Comparison of ENCODE assay signal across 8 cellular contexts in the genomic region with DNA sequence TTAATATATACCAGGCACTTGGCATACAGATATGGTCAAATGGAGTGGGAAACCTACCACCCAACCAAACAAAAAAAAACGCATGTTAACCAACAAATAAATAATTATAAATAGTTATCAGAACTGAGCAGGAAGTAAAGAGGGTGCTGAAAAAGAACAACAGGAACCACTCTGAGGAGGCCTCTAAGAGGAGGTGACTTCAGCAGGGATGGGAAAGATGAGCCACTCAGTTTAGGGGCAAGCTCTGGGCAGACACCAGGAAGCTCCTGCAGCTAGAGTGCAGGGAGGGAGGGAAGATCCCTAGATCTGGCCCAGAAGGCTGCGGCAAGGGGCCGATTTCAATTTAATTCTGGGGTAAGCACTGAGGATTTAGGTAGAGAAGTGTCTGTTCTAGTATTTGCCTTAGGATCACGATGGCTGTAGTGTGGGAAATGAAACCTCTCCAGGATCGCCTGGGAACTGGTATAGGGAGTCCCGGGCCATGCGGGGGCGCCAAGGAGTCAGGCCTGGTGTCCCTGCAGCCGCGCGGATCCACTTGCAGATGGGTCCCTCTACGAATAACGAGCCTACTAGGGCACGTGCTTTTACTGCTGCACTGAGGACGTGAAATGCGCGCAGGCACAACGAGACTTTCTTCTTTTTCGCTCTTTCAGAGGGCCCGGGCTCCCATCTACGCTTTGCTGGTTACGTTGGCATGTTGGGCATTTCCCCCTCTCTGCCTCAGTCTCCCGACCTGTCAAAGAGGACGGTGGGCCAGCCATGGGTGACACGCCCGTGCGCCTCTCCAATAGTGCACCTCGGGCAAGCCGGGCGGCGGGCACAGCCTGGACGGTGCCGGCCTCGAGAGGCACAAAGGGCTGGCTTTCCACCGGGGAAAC. TPM values are rescaled to one million over a fixed set of nuclear protein-coding genes. Genes with fewer than 3 reads are reported as not detected.
DNase-seq lines count a peak whose midpoint lies in the region; ATAC-seq and TF ChIP-seq lines count a peak whose summit lies in the region.

No MANE protein-coding gene starts in this region.

- H3K4me3 Mint-ChIP-seq in activated CD4-positive, alpha-beta T cell treated with anti-CD3 and anti-CD28 coated beads for 36 hours = peak overlapping the region; percentile 52

- H3K27me3 ChIP-seq in BJ (ENCODE audit: control insufficient read depth, insufficient read depth, low read length) (no peaks in the 10 kb centered on the region), HAP-1 (ENCODE audit: low read depth) (no peaks in the 10 kb centered on the region), kidney epithelial cell (ENCODE audit: control insufficient read depth, insufficient read depth, low read length) (no peaks in the 10 kb centered on the region)

- peaks cover 7% of the 10 kb centered on the region for H3K36me3 Mint-ChIP-seq in activated CD4-positive, alpha-beta T cell treated with anti-CD3 and anti-CD28 coated beads for 36 hours (ENCODE audit: low read depth)

- ATAC-seq in activated CD4-positive, alpha-beta T cell treated with anti-CD3 and anti-CD28 coated beads for 36 hours = peak; percentile 25
- ATAC-seq in GM21717 (IDR thresholded peaks at IDR 0.05; ENCODE audit: unreplicated experiment) = no peak

- no peaks in the 10 kb centered on the region for H3K9me3 Mint-ChIP-seq in activated CD4-positive, alpha-beta T cell treated with anti-CD3 and anti-CD28 coated beads for 36 hours (ENCODE audit: low read depth)

- in situ Hi-C loops in HAP-1 (cut with MboI; ENCODE audit: low sequenced_read_pairs) = no loop called here

- H3K4me3 ChIP-seq in BJ (ENCODE audit: low read depth, low read length) (peak overlapping the region; percentile 63), HAP-1 (peak overlapping the region; percentile 63), choroid plexus epithelial cell (ENCODE audit: low read depth, low read length) (peak overlapping the region; percentile 70), kidney epithelial cell (ENCODE audit: low read depth, low read length) (peak overlapping the region; percentile 62)

- TF ChIP-seq CTCF in BJ (IDR thresholded peaks at IDR 0.05; ENCODE audit: insufficient read depth, low read depth, low read length) = peak; percentile 95
- TF ChIP-seq CTCF in choroid plexus epithelial cell (conservative IDR thresholded peaks at IDR 0.05; ENCODE audit: low read depth, low read length) = peak; percentile 92
- peak; percentile 93 for TF ChIP-seq CTCF in kidney epithelial cell (IDR thresholded peaks at IDR 0.05; ENCODE audit: insufficient read depth, low read length, poor library complexity, severe bottlenecking)

- DNase-seq in BJ (ENCODE audit: low read depth) = peak; percentile 46
- peak; percentile 90 to 96 for DNase-seq in HAP-1 (ENCODE audit: low spot score in 2 of 2)
- peak; percentile 86 for DNase-seq in NCI-H460 (ENCODE audit: extremely low read depth, low read depth)
- DNase-seq in activated CD4-positive, alpha-beta T cell treated with anti-CD3 and anti-CD28 coated beads for 36 hours = peak; percentile 85
- peak; percentile 96 for DNase-seq in choroid plexus epithelial cell (ENCODE audit: low read depth)
- no peak for DNase-seq in kidney epithelial cell (ENCODE audit: low read depth)
- peak; percentile 51 for DNase-seq in stimulated activated CD4-positive, alpha-beta T cell treated with anti-CD3 and anti-CD28 coated beads, Interleukin-12 subunit alpha, Interleukin-12 subunit beta, amount 100 ng/mL, for 4 hours

- H3K36me3 ChIP-seq in BJ (ENCODE audit: control insufficient read depth, insufficient read depth, low read length) = no peaks in the 10 kb centered on the region
- peaks cover 4% of the 10 kb centered on the region for H3K36me3 ChIP-seq in HAP-1 (replicated peaks)
- H3K36me3 ChIP-seq in kidney epithelial cell (ENCODE audit: control insufficient read depth, insufficient read depth, low read length) = no peaks in the 10 kb centered on the region

- peak overlapping the region; percentile 68 for H3K27ac Mint-ChIP-seq in activated CD4-positive, alpha-beta T cell treated with anti-CD3 and anti-CD28 coated beads for 36 hours

- intact Hi-C loops in activated CD4-positive, alpha-beta T cell treated with anti-CD3 and anti-CD28 coated beads for 36 hours (cut with DNase I, micrococcal nuclease) = loop anchor here (1.0 to 10.0 kb wide), 8 partner anchors 63 to 702 kb away; partner anchors contain the start of genes EXOSC7 (in 1 of the 2), LARS2 (in 1 of the 2) and ZDHHC3 (in 1 of the 2)

- CTCF ChIA-PET in BJ (lab: Yijun Ruan, JAX) = interaction anchor here (0.7 to 2.9 kb wide), 14 partner anchors 9 to 563 kb away, joined by 3 to 22 read pairs (median 4); no protein-coding TSS in a partner anchor
- CTCF ChIA-PET in activated CD4-positive, alpha-beta T cell treated with anti-CD3 and anti-CD28 coated beads for 36 hours (lab: Charles Lee) = interaction anchor here (0.7 to 1.4 kb wide), 4 partner anchors 15 to 554 kb away, joined by 3 to 7 read pairs (median 3); no protein-coding TSS in a partner anchor

- H3K4me1 Mint-ChIP-seq in activated CD4-positive, alpha-beta T cell treated with anti-CD3 and anti-CD28 coated beads for 36 hours = peaks cover 38% of the 10 kb centered on the region

- POLR2A ChIA-PET in BJ (lab: Charles Lee) = no interaction called here
- POLR2A ChIA-PET in activated CD4-positive, alpha-beta T cell treated with anti-CD3 and anti-CD28 coated beads for 36 hours (lab: Charles Lee) = no interaction called here

- H3K4me1 ChIP-seq in HAP-1 = peaks cover 23% of the 10 kb centered on the region

- no peaks in the 10 kb centered on the region for H3K27me3 Mint-ChIP-seq in activated CD4-positive, alpha-beta T cell treated with anti-CD3 and anti-CD28 coated beads for 36 hours

- H3K9me3 ChIP-seq in HAP-1 = no peaks in the 10 kb centered on the region

RNA-seq across cellular contexts. Expression of gene LIMD1, which starts 1.5 kb away (rescaled TPM):
- polyA plus RNA-seq in BJ (2011; rRNA removed) = 9.8 and 13.9 TPM in 2 replicates
- 28.7 and 29.9 TPM in 2 replicates for polyA minus RNA-seq in BJ (2011; rRNA and poly(A)+ RNA removed)
- 25.7 and 26.7 TPM in 2 replicates for total RNA-seq in NCI-H460 (2014; rRNA removed; shearing (Covaris generic))
- 49.2 and 65.1 TPM in 2 replicates for polyA plus RNA-seq in NCI-H460 (2014; cell fraction: nucleus; rRNA removed)
- total RNA-seq in activated CD4-positive, alpha-beta T cell treated with anti-CD3 and anti-CD28 coated beads for 36 hours = 10 to 100 TPM; 20.1 to 22.9 TPM
- total RNA-seq in kidney epithelial cell = 22.7 and 24.7 TPM in 2 replicates
